Comparison of ENCODE assay signal across 2 cellular contexts in the genomic region with DNA sequence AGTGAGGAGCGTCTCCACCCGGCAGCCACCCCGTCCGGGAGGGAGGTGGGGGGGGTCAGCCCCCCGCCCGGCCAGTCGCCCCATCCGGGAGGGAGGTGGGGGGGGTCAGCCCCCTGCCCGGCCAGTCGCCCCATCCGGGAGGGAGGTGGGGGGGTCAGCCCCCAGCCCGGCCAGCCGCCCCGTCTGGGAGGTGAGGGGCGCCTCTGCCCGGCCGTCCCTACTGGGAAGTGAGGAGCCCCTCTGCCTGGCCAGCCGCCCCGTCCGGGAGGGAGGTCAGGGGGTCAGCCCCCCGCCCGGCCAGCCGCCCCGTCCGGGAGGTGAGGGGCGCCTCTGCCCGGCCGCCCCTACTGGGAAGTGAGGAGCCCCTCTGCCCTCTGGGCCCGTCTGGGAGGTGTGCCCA. TPM values are rescaled to one million over a fixed set of nuclear protein-coding genes. Genes with fewer than 3 reads are reported as not detected.
"Had no signal": no experiment of that assay in that cellular context is flagged by ENCODE, and none has a peak within 500 bp of the region (broad histone marks: within the 10 kb centered on the region; RNA-seq: fewer than 3 reads in every experiment).

No MANE protein-coding gene starts in this region.

RNA-seq across cellular contexts. Expression of gene TSPAN32, which starts 30.8 kb away (rescaled TPM):
- total RNA-seq: IMR-90 had no signal

RNA-seq across cellular contexts. Expression of gene C11orf21, which starts 30.9 kb away (rescaled TPM):
- total RNA-seq: HepG2, IMR-90 had no signal

RNA-seq across cellular contexts. Expression of gene CD81, which starts 44.5 kb away (rescaled TPM):
- total RNA-seq: HepG2 had no signal
